In the genomic region with DNA sequence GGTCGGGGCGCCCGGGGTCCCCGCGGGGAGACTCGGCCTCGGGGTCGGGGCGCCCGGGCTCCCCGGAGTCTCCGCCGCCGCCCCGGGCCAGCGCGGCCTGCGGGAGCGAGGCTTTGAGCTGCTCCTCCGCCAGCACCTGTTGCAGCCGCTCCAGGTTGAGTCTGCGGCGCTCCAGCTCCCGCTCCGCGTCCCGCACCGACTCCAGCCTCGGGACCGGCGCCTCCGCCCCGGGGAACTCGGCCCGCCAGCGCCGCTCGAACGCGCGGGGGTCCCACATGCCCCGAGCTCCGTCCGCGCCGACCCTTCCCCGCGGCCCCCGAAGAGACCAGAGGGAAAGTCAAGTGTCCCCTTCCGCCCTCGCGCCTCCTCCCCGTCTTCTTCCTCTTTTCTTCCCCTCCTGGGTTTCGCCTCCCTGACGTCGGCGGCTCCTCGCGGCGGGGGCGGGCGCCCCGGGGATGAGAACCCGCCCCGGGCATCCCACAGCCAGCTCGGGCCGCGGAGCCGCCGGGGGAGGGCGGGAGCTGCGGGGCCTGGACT, we compare ENCODE assay signal across 8 cellular contexts. TPM values are rescaled to one million over a fixed set of nuclear protein-coding genes. Genes with fewer than 3 reads are reported as not detected.
DNase-seq lines count a peak whose midpoint lies in the region; ATAC-seq and TF ChIP-seq lines count a peak whose summit lies in the region.

No MANE protein-coding gene starts in this region.

- DNase-seq in COLO668 (lab: John Stamatoyannopoulos, UW; ENCODE audit: unreplicated experiment) (peak; percentile 9), NB4 (ENCODE audit: low read depth) (peak; percentile 89), Right ventricle myocardium inferior (ENCODE audit: missing footprints) (peak; percentile 91), pons (ENCODE audit: low spot score) (peak; percentile 54), dedifferentiated amniotic fluid mesenchymal stem cell (ENCODE audit: extremely low spot score) (no peak), cerebellar cortex (ENCODE audit: low spot score) (no peak)
- DNase-seq in activated T-cell treated with anti-CD3 and anti-CD28 coated beads, Interleukin-2, amount 50 U/mL, for 4 hours = peak; percentile 39

- ATAC-seq in GM21447 (IDR thresholded peaks at IDR 0.05; ENCODE audit: unreplicated experiment) (peak; percentile 56), Right ventricle myocardium inferior (peak; percentile 65)
- ATAC-seq in activated T-cell treated with anti-CD3 and anti-CD28 coated beads, Interleukin-2, amount 50 U/mL, for 4 hours = peak; percentile 50 to 57

- peak overlapping the region; percentile 54 for H3K4me3 Mint-ChIP-seq in activated T-cell treated with anti-CD3 and anti-CD28 coated beads, Interleukin-2, amount 50 U/mL, for 4 hours

- peak; percentile 56 for TF ChIP-seq POLR2A in NB4 (IDR thresholded peaks at IDR 0.05; ENCODE audit: extremely low read depth, insufficient read length)

- peak overlapping the region; percentile 43 for H3K4me3 ChIP-seq in NB4 (ENCODE audit: low read depth, low read length)

- no peaks in the 10 kb centered on the region for H3K36me3 Mint-ChIP-seq in activated T-cell treated with anti-CD3 and anti-CD28 coated beads, Interleukin-2, amount 50 U/mL, for 4 hours (ENCODE audit: insufficient read depth)

- peaks cover 55% of the 10 kb centered on the region for H3K27me3 Mint-ChIP-seq in activated T-cell treated with anti-CD3 and anti-CD28 coated beads, Interleukin-2, amount 50 U/mL, for 4 hours (ENCODE audit: low read depth)

- H3K9me3 Mint-ChIP-seq in activated T-cell treated with anti-CD3 and anti-CD28 coated beads, Interleukin-2, amount 50 U/mL, for 4 hours = no peaks in the 10 kb centered on the region

- intact Hi-C loops in Right ventricle myocardium inferior (cut with DNase I) = no loop called here

- H3K4me1 Mint-ChIP-seq in activated T-cell treated with anti-CD3 and anti-CD28 coated beads, Interleukin-2, amount 50 U/mL, for 4 hours (ENCODE audit: low read depth) = peaks cover 17% of the 10 kb centered on the region

- no peak for TF ChIP-seq CTCF in NB4 (IDR thresholded peaks at IDR 0.05; ENCODE audit: low read depth, low read length)

RNA-seq across cellular contexts. Expression of a gene that starts 40.8 kb away (rescaled TPM):
- not detected for total RNA-seq in activated T-cell treated with anti-CD3 and anti-CD28 coated beads, Interleukin-2, amount 50 U/mL, for 4 hours
- not detected for total RNA-seq in Right ventricle myocardium inferior

RNA-seq across cellular contexts. Expression of a gene that starts 49.6 kb away (rescaled TPM):
- 10 to 100 TPM; 41.0 to 44.7 (median 43.3) TPM for total RNA-seq in activated T-cell treated with anti-CD3 and anti-CD28 coated beads, Interleukin-2, amount 50 U/mL, for 4 hours
- total RNA-seq in Right ventricle myocardium inferior = 147 TPM

RNA-seq across cellular contexts. Expression of a gene that starts 50.0 kb away (rescaled TPM):
- not detected for total RNA-seq in activated T-cell treated with anti-CD3 and anti-CD28 coated beads, Interleukin-2, amount 50 U/mL, for 4 hours
- total RNA-seq in Right ventricle myocardium inferior = 2.2 TPM

Comparison
In these comparisons a context has a peak if more than half of its experiments do, and no peak if none do; other contexts are left out.
1. DNase-seq: peak in COLO668 (single experiment), NB4 (single experiment), activated T-cell treated with anti-CD3 and anti-CD28 coated beads, Interleukin-2, amount 50 U/mL, for 4 hours (single experiment), Right ventricle myocardium inferior (single experiment) and pons (single experiment); none in dedifferentiated amniotic fluid mesenchymal stem cell (single experiment) and cerebellar cortex (single experiment).
2. Peak in every context shown above with its lines, with median percentiles within 50 percentile points of each other: ATAC-seq.